In the genomic region with DNA sequence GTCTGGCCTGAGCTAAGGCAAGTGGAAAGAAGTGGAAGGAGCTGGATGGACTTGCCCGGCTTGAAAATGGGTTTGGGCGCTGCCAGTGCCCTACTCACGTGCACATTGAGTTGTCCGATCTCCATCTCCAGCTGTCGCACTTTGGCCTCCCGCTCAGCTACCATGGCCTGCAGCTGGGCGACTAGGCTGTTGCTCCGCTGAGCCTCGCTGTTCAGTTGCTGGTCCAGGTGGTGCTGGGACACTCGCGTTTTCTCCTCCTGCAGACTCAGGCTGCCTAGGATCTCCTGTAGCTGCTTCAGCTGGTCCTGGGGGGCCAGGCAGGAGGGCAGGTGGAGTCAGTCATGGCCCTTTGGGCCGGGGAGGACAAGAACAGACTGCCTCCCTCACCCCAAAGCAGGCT, we compare ENCODE assay signal across 19 cellular contexts. TPM values are rescaled to one million over a fixed set of nuclear protein-coding genes. Genes with fewer than 3 reads are reported as not detected.
"Had no signal": no experiment of that assay in that cellular context is flagged by ENCODE, and none has a peak within 500 bp of the region (broad histone marks: within the 10 kb centered on the region; RNA-seq: fewer than 3 reads in every experiment).

No MANE protein-coding gene starts in this region.

- H3K36me3 Mint-ChIP-seq: stimulated activated effector memory CD8-positive, alpha-beta T cell treated with anti-CD3 and anti-CD28 coated beads, Interleukin-12 subunit alpha, Interleukin-12 subunit beta, amount 100 ng/mL, for 72 hours; T-cell had no signal

- H3K4me1 Mint-ChIP-seq: activated CD4-positive, alpha-beta memory T cell treated with anti-CD3 and anti-CD28 coated beads, Interleukin-2, amount 10 ng/mL, durations not matched to agents 7 days and 5 days; stimulated activated effector memory CD8-positive, alpha-beta T cell treated with anti-CD3 and anti-CD28 coated beads, Interleukin-12 subunit alpha, Interleukin-12 subunit beta, amount 100 ng/mL, for 72 hours; T-cell had no signal

- H3K27ac ChIP-seq: lower lobe of right lung, ovary, SK-N-MC, thyroid gland had no signal

- H3K4me3 ChIP-seq: lower lobe of right lung, ovary, SK-N-MC, thyroid gland had no signal

- DNase-seq: activated CD4-positive, alpha-beta memory T cell treated with anti-CD3 and anti-CD28 coated beads, Interleukin-2, amount 10 ng/mL, durations not matched to agents 7 days and 5 days; activated naive CD4-positive, alpha-beta T cell treated with Interleukin-2 at 50 U/mL for 16 hours; aorta; lower lobe of right lung; stimulated activated CD4-positive, alpha-beta T cell treated with anti-CD3 and anti-CD28 coated beads, Interleukin-12 subunit alpha, Interleukin-12 subunit beta, amount 100 ng/mL, for 4 hours; stimulated activated CD4-positive, alpha-beta T cell treated with anti-CD3 and anti-CD28 coated beads, Interleukin-2, amount 100 ng/mL, for 24 hours; T-cell; T-helper 9 cell had no signal

- H3K27me3 Mint-ChIP-seq: T-cell had no signal

- H3K36me3 ChIP-seq: lower lobe of right lung, ovary, thyroid gland had no signal

- H3K27ac Mint-ChIP-seq: activated CD4-positive, alpha-beta memory T cell treated with anti-CD3 and anti-CD28 coated beads, Interleukin-2, amount 10 ng/mL, durations not matched to agents 7 days and 5 days; activated T-helper 1 cell treated with anti-CD3 and anti-CD28 coated beads, Interleukin-12 subunit alpha, Interleukin-12 subunit beta, Interleukin-2, Interleukin-4 antibody, amounts not matched to agents 30 ng/mL and 10 ng/mL and 1 ng/mL, durations not matched to agents 14 hours and 24 hours and 36 hours; stimulated activated effector memory CD8-positive, alpha-beta T cell treated with anti-CD3 and anti-CD28 coated beads, Interleukin-12 subunit alpha, Interleukin-12 subunit beta, amount 100 ng/mL, for 72 hours; T-cell had no signal

- H3K4me3 Mint-ChIP-seq: activated CD4-positive, alpha-beta memory T cell treated with anti-CD3 and anti-CD28 coated beads, Interleukin-2, amount 10 ng/mL, durations not matched to agents 7 days and 5 days; activated T-helper 1 cell treated with anti-CD3 and anti-CD28 coated beads, Interleukin-12 subunit alpha, Interleukin-12 subunit beta, Interleukin-2, Interleukin-4 antibody, amounts not matched to agents 30 ng/mL and 10 ng/mL and 1 ng/mL, durations not matched to agents 14 hours and 24 hours and 36 hours; neural crest cell; stimulated activated effector memory CD8-positive, alpha-beta T cell treated with anti-CD3 and anti-CD28 coated beads, Interleukin-12 subunit alpha, Interleukin-12 subunit beta, amount 100 ng/mL, for 72 hours; T-cell had no signal

- H3K4me1 ChIP-seq: lower lobe of right lung had no signal

- ATAC-seq: activated CD4-positive, CD25-positive, alpha-beta regulatory T cell treated with anti-CD3 and anti-CD28 coated beads, Interleukin-2, amount 50 U/mL, for 24 hours; lower lobe of right lung; stimulated activated effector memory CD8-positive, alpha-beta T cell treated with anti-CD3 and anti-CD28 coated beads, Interleukin-12 subunit alpha, Interleukin-12 subunit beta, amount 100 ng/mL, for 72 hours; T-cell had no signal

- H3K27me3 ChIP-seq: ovary, thyroid gland had no signal

- H3K9me3 Mint-ChIP-seq: activated CD4-positive, alpha-beta memory T cell treated with anti-CD3 and anti-CD28 coated beads, Interleukin-2, amount 10 ng/mL, durations not matched to agents 7 days and 5 days; activated T-helper 1 cell treated with anti-CD3 and anti-CD28 coated beads, Interleukin-12 subunit alpha, Interleukin-12 subunit beta, Interleukin-2, Interleukin-4 antibody, amounts not matched to agents 30 ng/mL and 10 ng/mL and 1 ng/mL, durations not matched to agents 14 hours and 24 hours and 36 hours; neural crest cell; stimulated activated effector memory CD8-positive, alpha-beta T cell treated with anti-CD3 and anti-CD28 coated beads, Interleukin-12 subunit alpha, Interleukin-12 subunit beta, amount 100 ng/mL, for 72 hours; T-cell had no signal

- H3K9me3 ChIP-seq: lower lobe of right lung, ovary, thyroid gland had no signal

RNA-seq across cellular contexts. Expression of gene HHATL, which starts 33.0 kb away (rescaled TPM):
- total RNA-seq: activated T-helper 1 cell treated with anti-CD3 and anti-CD28 coated beads, Interleukin-12 subunit alpha, Interleukin-12 subunit beta, Interleukin-2, Interleukin-4 antibody, amounts not matched to agents 30 ng/mL and 10 ng/mL and 1 ng/mL, durations not matched to agents 14 hours and 24 hours and 36 hours; aorta; cerebellum; esophagus mucosa; kidney epithelial cell; neural crest cell; pulmonary artery endothelial cell; T-cell had no signal

RNA-seq across cellular contexts. Expression of gene CCDC13, which starts 37.4 kb away (rescaled TPM):
- total RNA-seq: activated T-helper 1 cell treated with anti-CD3 and anti-CD28 coated beads, Interleukin-12 subunit alpha, Interleukin-12 subunit beta, Interleukin-2, Interleukin-4 antibody, amounts not matched to agents 30 ng/mL and 10 ng/mL and 1 ng/mL, durations not matched to agents 14 hours and 24 hours and 36 hours; esophagus mucosa had no signal

RNA-seq across cellular contexts. Expression of gene KLHL40, which starts 50.3 kb away (rescaled TPM):
- total RNA-seq: activated CD4-positive, alpha-beta memory T cell treated with anti-CD3 and anti-CD28 coated beads, Interleukin-2, amount 10 ng/mL, durations not matched to agents 7 days and 5 days; activated T-helper 1 cell treated with anti-CD3 and anti-CD28 coated beads, Interleukin-12 subunit alpha, Interleukin-12 subunit beta, Interleukin-2, Interleukin-4 antibody, amounts not matched to agents 30 ng/mL and 10 ng/mL and 1 ng/mL, durations not matched to agents 14 hours and 24 hours and 36 hours; aorta; esophagus mucosa; kidney epithelial cell; lower lobe of right lung; neural crest cell; ovary; pulmonary artery endothelial cell; T-cell; thyroid gland had no signal
- polyA plus RNA-seq: ovary had no signal
